Comparison of ENCODE assay signal across 21 cellular contexts in genomic region chr5:111113678-111114077, GRCh38. TPM values are rescaled to one million over a fixed set of nuclear protein-coding genes. Genes with fewer than 3 reads are reported as not detected.
A peak's percentile ranks its signal among the peaks of the same experiment; 100 is the strongest.
DNase-seq lines count a peak whose midpoint lies in the region; ATAC-seq, FAIRE-seq and TF ChIP-seq lines count a peak whose summit lies in the region.
"Had no signal": no experiment of that assay in that cellular context is flagged by ENCODE, and none has a peak within 500 bp of the region (broad histone marks: within the 10 kb centered on the region; RNA-seq: fewer than 3 reads in every experiment).

No MANE protein-coding gene starts in this region.

- peak overlapping the region; percentile 30 for H3K27ac Mint-ChIP-seq in activated T-cell treated with anti-CD3 and anti-CD28 coated beads, Interleukin-2, amount 50 U/mL, for 24 hours
- peak overlapping the region; percentile 29 to 51 for H3K27ac Mint-ChIP-seq in effector memory CD8-positive, alpha-beta T cell
- no peak overlapping the region for H3K27ac Mint-ChIP-seq in endodermal cell

- peaks cover 52% of the 10 kb centered on the region for H3K36me3 ChIP-seq in endodermal cell (ENCODE audit: control insufficient read depth, insufficient read depth, low read length)

- H3K9me3 ChIP-seq in endodermal cell (ENCODE audit: control insufficient read depth, low read length): no peaks in the 10 kb centered on the region
- H3K9me3 ChIP-seq: BLaER1 had no signal

- H3K4me1 Mint-ChIP-seq in activated T-cell treated with anti-CD3 and anti-CD28 coated beads, Interleukin-2, amount 50 U/mL, for 24 hours (ENCODE audit: low read depth): peaks cover 21% of the 10 kb centered on the region
- H3K4me1 Mint-ChIP-seq in activated T-cell treated with anti-CD3 and anti-CD28 coated beads, Interleukin-2, amount 50 U/mL, for 4 hours (ENCODE audit: low read depth): no peaks in the 10 kb centered on the region
- peaks cover 0 to 5% of the 10 kb centered on the region in 2 donors for H3K4me1 Mint-ChIP-seq in effector memory CD8-positive, alpha-beta T cell (ENCODE audit: low read depth in 2 of 2)
- H3K4me1 Mint-ChIP-seq in endodermal cell: peaks cover 17% of the 10 kb centered on the region

- H3K9ac ChIP-seq in endodermal cell (ENCODE audit: extremely low read depth, low read length, poor library complexity, severe bottlenecking): no peak overlapping the region
- H3K9ac ChIP-seq: BLaER1, GM23248 had no signal

- H3K4me1 ChIP-seq in endodermal cell (ENCODE audit: control insufficient read depth, insufficient read depth, low read length): no peaks in the 10 kb centered on the region
- H3K4me1 ChIP-seq: BLaER1 had no signal

- peaks cover 21% of the 10 kb centered on the region for H3K27me3 ChIP-seq in endodermal cell (ENCODE audit: control insufficient read depth, insufficient read depth, low read length, poor library complexity, severe bottlenecking)
- H3K27me3 ChIP-seq: BLaER1 had no signal

- no peaks in the 10 kb centered on the region for H3K9me3 Mint-ChIP-seq in activated T-cell treated with anti-CD3 and anti-CD28 coated beads, Interleukin-2, amount 50 U/mL, for 24 hours
- no peaks in the 10 kb centered on the region for H3K9me3 Mint-ChIP-seq in activated T-cell treated with anti-CD3 and anti-CD28 coated beads, Interleukin-2, amount 50 U/mL, for 4 hours
- no peaks in the 10 kb centered on the region for H3K9me3 Mint-ChIP-seq in effector memory CD8-positive, alpha-beta T cell
- no peaks in the 10 kb centered on the region for H3K9me3 Mint-ChIP-seq in endodermal cell
- H3K9me3 Mint-ChIP-seq: CD4-positive, CD25-positive, alpha-beta regulatory T cell had no signal

- WGBS in endodermal cell (ENCODE audit: insufficient coverage in 1 of 2, insufficient read length in 1 of 2), 2 experiments: 91 to 94% methylated on average over 2 to 3 of the region's 3 CpGs

- DNase-seq in activated T-cell treated with anti-CD3 and anti-CD28 coated beads, Interleukin-2, amount 50 U/mL, for 24 hours: no peak
- DNase-seq in activated T-cell treated with anti-CD3 and anti-CD28 coated beads, Interleukin-2, amount 50 U/mL, for 4 hours: no peak
- DNase-seq in D721Med (ENCODE audit: insufficient read length, low spot score) (no peak), NCI-H82 treated with DMSO at 0.1 percent for 48 hours (lab: John Stamatoyannopoulos, UW; ENCODE audit: unreplicated experiment) (peak; percentile 62), NCI-H2227 treated with DMSO at 0.1 percent for 48 hours (lab: John Stamatoyannopoulos, UW) (no peak), endodermal cell (no peak)
- DNase-seq in effector memory CD8-positive, alpha-beta T cell: no peak
- DNase-seq in activated naive CD4-positive, alpha-beta T cell (lab: John Stamatoyannopoulos, UW): no peak
- DNase-seq: 8988T; AML-193; CD4-positive, CD25-positive, alpha-beta regulatory T cell; DMS153; DMS79 treated with DMSO at 0.1 percent for 48 hours; EL; GM23248 had no signal

- peaks cover 85% of the 10 kb centered on the region for H3K36me3 Mint-ChIP-seq in activated T-cell treated with anti-CD3 and anti-CD28 coated beads, Interleukin-2, amount 50 U/mL, for 24 hours (ENCODE audit: low read depth)
- H3K36me3 Mint-ChIP-seq in activated T-cell treated with anti-CD3 and anti-CD28 coated beads, Interleukin-2, amount 50 U/mL, for 4 hours (ENCODE audit: insufficient read depth): peaks cover 44% of the 10 kb centered on the region
- peaks cover 44% of the 10 kb centered on the region for H3K36me3 Mint-ChIP-seq in effector memory CD8-positive, alpha-beta T cell (ENCODE audit: insufficient read depth)
- H3K36me3 Mint-ChIP-seq in endodermal cell (ENCODE audit: low read depth): peaks cover 32% of the 10 kb centered on the region

- TF ChIP-seq CTCF in D721Med (IDR thresholded peaks at IDR 0.05; ENCODE audit: insufficient read depth, missing control alignments) (no peak), endodermal cell (conservative IDR thresholded peaks at IDR 0.05) (no peak)

- no peak overlapping the region for H3K4me3 Mint-ChIP-seq in activated T-cell treated with anti-CD3 and anti-CD28 coated beads, Interleukin-2, amount 50 U/mL, for 24 hours
- no peak overlapping the region for H3K4me3 Mint-ChIP-seq in activated T-cell treated with anti-CD3 and anti-CD28 coated beads, Interleukin-2, amount 50 U/mL, for 4 hours
- no peak overlapping the region for H3K4me3 Mint-ChIP-seq in effector memory CD8-positive, alpha-beta T cell
- H3K4me3 Mint-ChIP-seq in endodermal cell: no peak overlapping the region
- H3K4me3 Mint-ChIP-seq: CD4-positive, CD25-positive, alpha-beta regulatory T cell had no signal

- H3K27me3 Mint-ChIP-seq in activated T-cell treated with anti-CD3 and anti-CD28 coated beads, Interleukin-2, amount 50 U/mL, for 24 hours: no peaks in the 10 kb centered on the region
- H3K27me3 Mint-ChIP-seq in activated T-cell treated with anti-CD3 and anti-CD28 coated beads, Interleukin-2, amount 50 U/mL, for 4 hours (ENCODE audit: low read depth): no peaks in the 10 kb centered on the region
- no peaks in the 10 kb centered on the region for H3K27me3 Mint-ChIP-seq in effector memory CD8-positive, alpha-beta T cell
- peaks cover 1% of the 10 kb centered on the region for H3K27me3 Mint-ChIP-seq in endodermal cell (ENCODE audit: insufficient read depth)
- H3K27me3 Mint-ChIP-seq: CD4-positive, CD25-positive, alpha-beta regulatory T cell had no signal

- no peak overlapping the region for H3K4me3 ChIP-seq in endodermal cell (ENCODE audit: low read length)
- H3K4me3 ChIP-seq: BLaER1, GM23248 had no signal

- ATAC-seq in activated T-cell treated with anti-CD3 and anti-CD28 coated beads, Interleukin-2, amount 50 U/mL, for 4 hours: no peak
- ATAC-seq in effector memory CD8-positive, alpha-beta T cell (replicated peaks): no peak
- ATAC-seq: HCT116 had no signal

- H3K27ac ChIP-seq in endodermal cell (ENCODE audit: low read depth, low read length): no peak overlapping the region
- H3K27ac ChIP-seq: BLaER1, GM23248, HL-60 had no signal

- peak; percentile 96 for FAIRE-seq in D721Med (lab: Jason Lieb, UNC)
- FAIRE-seq: G401.6, GM19239, H54 had no signal

RNA-seq across cellular contexts. Expression of gene WDR36, which starts 21.5 kb away (rescaled TPM):
- 10 to 100 TPM; 90.0 to 98.2 (median 92.1) TPM for total RNA-seq in activated T-cell treated with anti-CD3 and anti-CD28 coated beads, Interleukin-2, amount 50 U/mL, for 4 hours
- total RNA-seq in endodermal cell: 10 to 100 TPM; 28.5 to 32.0 TPM
- polyA plus RNA-seq in endodermal cell (2013, experiment 1 of 2): 19.9 TPM
- 18.6 TPM for polyA plus RNA-seq in endodermal cell (2013, experiment 2 of 2)

RNA-seq across cellular contexts. Expression of gene TSLP, which starts 42.2 kb away (rescaled TPM):
- total RNA-seq in activated T-cell treated with anti-CD3 and anti-CD28 coated beads, Interleukin-2, amount 50 U/mL, for 4 hours: under 1 TPM; 0.20 to 0.30 (median 0.21) TPM
- total RNA-seq in endodermal cell: under 1 TPM; 0.51 to 0.53 TPM
- 0.21 TPM for polyA plus RNA-seq in endodermal cell (2013, experiment 1 of 2)
- not detected for polyA plus RNA-seq in endodermal cell (2013, experiment 2 of 2)
- total RNA-seq: CD4-positive, CD25-positive, alpha-beta regulatory T cell; GM23248 had no signal
- polyA plus RNA-seq: CD4-positive, CD25-positive, alpha-beta regulatory T cell; GM23248 had no signal
